1 cellular context compared by ENCODE assay signal in genomic region chr16:3282747-3283524, GRCh38.
TF ChIP-seq lines count a peak whose summit lies in the region.

ZNF263 (plus strand) TSS chr16:3283491; CDS start chr16:3283819, 328 bp downstream.

TF ChIP-seq in SK-N-SH, 30 proteins besides CTCF, POLR2A, EP300 and RAD21 (continued from another document):
- TF ChIP-seq PBX3 (IDR thresholded peaks at IDR 0.05) (no peak; the same call in 1 of the 2 replicates), RFX5 (IDR thresholded peaks at IDR 0.05; ENCODE audit: low read length) (no peak; the same call in 1 of the 2 replicates), RCOR1 (IDR thresholded peaks at IDR 0.05; ENCODE audit: low read length) (no peak; the same call in 1 of the 2 replicates), ZBTB33 (IDR thresholded peaks at IDR 0.05; ENCODE audit: borderline replicate concordance, low read depth) (no peak; the same call in 1 of the 2 replicates), FOXJ3 (CRISPR knock-in tag; IDR thresholded peaks at IDR 0.05) (no peak; the same call in 1 of the 2 replicates), TEAD4 (IDR thresholded peaks at IDR 0.05; ENCODE audit: borderline replicate concordance, insufficient read depth) (no peak), JUND (IDR thresholded peaks at IDR 0.05) (no peak)
